In the genomic region with DNA sequence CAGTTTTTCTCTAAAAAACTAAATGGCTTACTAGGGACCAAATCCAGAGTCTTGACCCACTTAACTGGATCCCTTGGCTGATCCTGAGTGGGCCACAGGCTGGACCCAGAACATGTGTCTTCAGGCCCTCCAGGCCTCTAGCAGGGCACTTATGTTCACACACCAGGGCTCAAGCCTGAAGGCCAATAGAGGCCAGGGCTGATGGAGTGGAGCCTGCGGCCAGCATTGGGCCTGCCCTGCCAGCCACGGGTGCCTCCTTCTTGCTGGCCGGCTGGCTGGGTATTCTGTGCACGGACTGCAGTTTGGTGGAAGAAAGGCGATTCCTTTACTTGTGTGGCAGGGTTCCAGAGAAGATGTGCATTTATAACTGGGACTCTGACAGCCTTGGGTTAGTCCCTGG, we compare ENCODE assay signal across 30 cellular contexts.
"Had no signal": no experiment of that assay in that cellular context is flagged by ENCODE, and none has a peak within 500 bp of the region (broad histone marks: within the 10 kb centered on the region; RNA-seq: fewer than 3 reads in every experiment).

No MANE protein-coding gene starts in this region.

- H3K27ac ChIP-seq: adrenal gland, ascending aorta, brain microvascular endothelial cell, breast epithelium, cardiac muscle cell had no signal

- H3K36me3 ChIP-seq: adrenal gland, ascending aorta, brain microvascular endothelial cell, breast epithelium, cardiac muscle cell had no signal

- H3K4me1 ChIP-seq: adrenal gland, ascending aorta, breast epithelium had no signal

- DNase-seq: activated effector memory CD4-positive, alpha-beta T cell treated with anti-CD3 and anti-CD28 coated beads, Interleukin-2, amount 50 U/mL, for 16 hours; activated effector memory CD4-positive, alpha-beta T cell treated with Interleukin-2 at 50 U/mL for 16 hours; activated gamma-delta T cell; activated gamma-delta T cell treated with Interleukin-2 at 50 U/mL for 16 hours; activated naive CD4-positive, alpha-beta T cell; activated naive CD4-positive, alpha-beta T cell treated with anti-CD3 and anti-CD28 coated beads for 36 hours; activated naive CD4-positive, alpha-beta T cell treated with anti-CD3 and anti-CD28 coated beads, Interleukin-2, amount 10 ng/mL, durations not matched to agents 7 days and 5 days; activated naive CD4-positive, alpha-beta T cell treated with anti-CD3 and anti-CD28 coated beads, Interleukin-2, amount 50 U/mL, for 16 hours; activated naive CD4-positive, alpha-beta T cell treated with Interleukin-2 at 50 U/mL for 16 hours; activated naive CD8-positive, alpha-beta T cell treated with anti-CD3 and anti-CD28 coated beads for 36 hours; activated naive CD8-positive, alpha-beta T cell treated with anti-CD3 and anti-CD28 coated beads, Interleukin-2, amount 10 ng/mL, durations not matched to agents 7 days and 5 days; activated naive CD8-positive, alpha-beta T cell treated with anti-CD3 and anti-CD28 coated beads, Interleukin-2, amount 50 U/mL, for 24 hours; activated T-cell treated with anti-CD3 and anti-CD28 coated beads, Interleukin-2, amount 50 U/mL, for 1 hour; activated T-cell treated with anti-CD3 and anti-CD28 coated beads, Interleukin-2, amount 50 U/mL, for 24 hours; activated T-cell treated with anti-CD3 and anti-CD28 coated beads, Interleukin-2, amount 50 U/mL, for 4 hours; activated T-cell treated with anti-CD3 and anti-CD28 coated beads, Interleukin-2, amount 50 U/mL, for 48 hours; activated T-cell treated with anti-CD3 and anti-CD28 coated beads, Interleukin-2, amount 50 U/mL, for 72 hours; adrenal gland; amniotic stem cell; amygdala; anterior cingulate cortex; aorta; body of pancreas; brain microvascular endothelial cell; caudate nucleus; central memory CD4-positive, alpha-beta T cell; cerebellar nuclear complex had no signal

- H3K27me3 ChIP-seq: adrenal gland, ascending aorta, body of pancreas, brain microvascular endothelial cell, breast epithelium, cardiac muscle cell had no signal

- H3K4me3 ChIP-seq: adrenal gland, ascending aorta, body of pancreas, breast epithelium, cardiac muscle cell had no signal

- H3K9me3 ChIP-seq: adrenal gland, ascending aorta, body of pancreas, breast epithelium had no signal
